ENCODE assay signal across 8 cellular contexts in genomic region chr17:1454541-1454940, GRCh38. TPM values are rescaled to one million over a fixed set of nuclear protein-coding genes. Genes with fewer than 3 reads are reported as not detected.
DNase-seq lines count a peak whose midpoint lies in the region; ATAC-seq and TF ChIP-seq lines count a peak whose summit lies in the region.

No MANE protein-coding gene starts in this region.

- DNase-seq in SJCRH30 (no peak), fibroblast of lung (ENCODE audit: low read depth in 2 of 2) (no peak), psoas muscle (no peak), T1000 (lab: John Stamatoyannopoulos, UW) (no peak), COLO668 (lab: John Stamatoyannopoulos, UW; ENCODE audit: unreplicated experiment) (no peak), NCI-H82 (lab: John Stamatoyannopoulos, UW) (no peak), DMS 273 (lab: John Stamatoyannopoulos, UW; ENCODE audit: unreplicated experiment) (no peak)

- H3K4me1 ChIP-seq in SJCRH30 (no peaks in the 10 kb centered on the region), fibroblast of lung (ENCODE audit: control insufficient read depth, extremely low read depth, insufficient read depth, low read length) (peaks cover 2% of the 10 kb centered on the region), psoas muscle (peaks cover 34% of the 10 kb centered on the region)

- intact Hi-C loops in psoas muscle (cut with DNase I) = loop anchor here in 1 of 2 donors (10.0 kb wide), 1 partner anchor 60 kb away; no protein-coding TSS in a partner anchor

- no peak overlapping the region for H3K27ac ChIP-seq in SJCRH30
- H3K27ac ChIP-seq in fibroblast of lung (ENCODE audit: insufficient read depth, low read length) = peak overlapping the region; percentile 95
- peak overlapping the region; percentile 95 for H3K27ac ChIP-seq in psoas muscle

- H3K79me2 ChIP-seq in fibroblast of lung (ENCODE audit: control insufficient read depth, insufficient read depth, low read length) = peaks cover 64% of the 10 kb centered on the region

- H4K20me1 ChIP-seq in fibroblast of lung (ENCODE audit: control insufficient read depth, extremely low read depth, insufficient read depth, low read length) = no peaks in the 10 kb centered on the region

- peak overlapping the region; percentile 37 for H3K9ac ChIP-seq in fibroblast of lung (ENCODE audit: insufficient read depth, low read length)

- H3K4me2 ChIP-seq in fibroblast of lung (ENCODE audit: extremely low read depth, insufficient read depth, low read length) = peak overlapping the region; percentile 98

- no peaks in the 10 kb centered on the region for H3K9me3 ChIP-seq in SJCRH30 (replicated peaks)
- no peaks in the 10 kb centered on the region for H3K9me3 ChIP-seq in fibroblast of lung (ENCODE audit: control insufficient read depth, insufficient read depth, low read depth, low read length)
- H3K9me3 ChIP-seq in psoas muscle = no peaks in the 10 kb centered on the region

- H3K4me3 ChIP-seq in GM08714 (ENCODE audit: low read length) (peak overlapping the region; percentile 95), SJCRH30 (peak overlapping the region; percentile 90), fibroblast of lung (replicated peaks in 1 of 4; ENCODE audit: control extremely low read depth in 1 of 4, insufficient read depth in 1 of 4, low read depth in 3 of 4, low read length in 4 of 4) (peak overlapping the region; percentile 45 to 92 (median 84)), psoas muscle (peak overlapping the region; percentile 95)

- H3K27me3 ChIP-seq in SJCRH30 = no peaks in the 10 kb centered on the region
- no peaks in the 10 kb centered on the region for H3K27me3 ChIP-seq in fibroblast of lung (ENCODE audit: control insufficient read depth, insufficient read depth, low read length)
- no peaks in the 10 kb centered on the region for H3K27me3 ChIP-seq in psoas muscle (ENCODE audit: insufficient read depth in 3 of 3, low read length in 2 of 3)

- H2AFZ ChIP-seq in fibroblast of lung (ENCODE audit: low read length) = no peak overlapping the region

- no peaks in the 10 kb centered on the region; the same call in 1 of the 2 replicates for H3K36me3 ChIP-seq in SJCRH30
- no peaks in the 10 kb centered on the region for H3K36me3 ChIP-seq in fibroblast of lung (ENCODE audit: control insufficient read depth, insufficient read depth, low read length)
- peaks cover 2 to 12% of the 10 kb centered on the region in 2 donors for H3K36me3 ChIP-seq in psoas muscle (ENCODE audit: insufficient read depth in 1 of 2, low read depth in 1 of 2)

- TF ChIP-seq CTCF in fibroblast of lung (conservative IDR thresholded peaks at IDR 0.05 in 1 of 2, IDR thresholded peaks at IDR 0.05 in 1 of 2; ENCODE audit: low read depth in 1 of 2, low read length in 2 of 2) (no peak), psoas muscle (IDR thresholded peaks at IDR 0.05) (no peak)

- WGBS in psoas muscle, 3 donors = 27 to 41% (median 37%) methylated on average over 9 of the region's 9 CpGs

- no peak for ATAC-seq in psoas muscle

RNA-seq across cellular contexts. Expression of gene CRK, which starts 1.5 kb away (rescaled TPM):
- 39.4 and 41.3 TPM in 2 replicates for total RNA-seq in SJCRH30 (2014; rRNA removed; shearing (Covaris generic))
- 105 and 120 TPM in 2 replicates for total RNA-seq in fibroblast of lung
- polyA plus RNA-seq in fibroblast of lung = 119 and 138 TPM in 2 replicates
- polyA plus RNA-seq in fibroblast of lung (2012) = 58.3 and 63.7 TPM in 2 replicates
- 34.5 and 37.5 TPM in 2 replicates for polyA minus RNA-seq in fibroblast of lung (ENCODE audit: low replicate concordance)
- 10 to 100 TPM; 26.4 to 60.4 (median 33.1) TPM for total RNA-seq in psoas muscle
- polyA plus RNA-seq in psoas muscle = 10 to 100 TPM; 29.7 to 48.0 (median 40.4) TPM

RNA-seq across cellular contexts. Expression of gene MYO1C, which starts 37.9 kb away (rescaled TPM):
- total RNA-seq in SJCRH30 (2014; rRNA removed; shearing (Covaris generic)) = 17.9 and 19.1 TPM in 2 replicates
- total RNA-seq in fibroblast of lung = 113 and 190 TPM in 2 replicates
- polyA plus RNA-seq in fibroblast of lung = 164 and 180 TPM in 2 replicates
- polyA plus RNA-seq in fibroblast of lung (2012) = 224 and 226 TPM in 2 replicates
- 842 and 992 TPM in 2 replicates for polyA minus RNA-seq in fibroblast of lung (ENCODE audit: low replicate concordance)
- total RNA-seq in psoas muscle = 10 to 100 TPM; 68.1 to 82.7 (median 73.2) TPM
- 10 to 100 TPM; 24.0 to 32.7 (median 28.4) TPM for polyA plus RNA-seq in psoas muscle

RNA-seq across cellular contexts. Expression of gene YWHAE, which starts 54.5 kb away (rescaled TPM):
- total RNA-seq in SJCRH30 (2014; rRNA removed; shearing (Covaris generic)) = 471 and 592 TPM in 2 replicates
- 307 and 364 TPM in 2 replicates for total RNA-seq in fibroblast of lung
- 1,742 and 2,155 TPM in 2 replicates for polyA plus RNA-seq in fibroblast of lung
- 1,148 and 1,177 TPM in 2 replicates for polyA plus RNA-seq in fibroblast of lung (2012)
- polyA minus RNA-seq in fibroblast of lung (ENCODE audit: low replicate concordance) = 123 and 135 TPM in 2 replicates
- total RNA-seq in psoas muscle = 100 to 1,000 TPM; 641 to 874 (median 838) TPM
- 100 to 1,000 TPM; 655 to 927 (median 670) TPM for polyA plus RNA-seq in psoas muscle
